27 cellular contexts compared by ENCODE assay signal in genomic region chr17:33512113-33512512, GRCh38.
A peak's percentile ranks its signal among the peaks of the same experiment; 100 is the strongest.
DNase-seq lines count a peak whose midpoint lies in the region; ATAC-seq, FAIRE-seq and TF ChIP-seq lines count a peak whose summit lies in the region.
"Had no signal": no experiment of that assay in that cellular context is flagged by ENCODE, and none has a peak within 500 bp of the region (broad histone marks: within the 10 kb centered on the region; RNA-seq: fewer than 3 reads in every experiment).

No MANE protein-coding gene starts in this region.

- no peak overlapping the region for H2AK5ac ChIP-seq in mesenchymal stem cell (ENCODE audit: low read length, severe bottlenecking)

- no peak overlapping the region for H3K14ac ChIP-seq in mesenchymal stem cell (ENCODE audit: low read length in 2 of 2)

- H4K8ac ChIP-seq in mesenchymal stem cell (ENCODE audit: low read length): peak overlapping the region; percentile 23

- H3K79me1 ChIP-seq in mesenchymal stem cell (replicated peaks; ENCODE audit: low read length, poor library complexity, severe bottlenecking): no peaks in the 10 kb centered on the region

- peaks cover 3% of the 10 kb centered on the region for H3K9me3 Mint-ChIP-seq in stimulated activated memory B cell treated with anti-CD40 and anti-IgM and Interleukin-4, amounts not matched to agents 10 μg/mL and 1 μg/mL and 100 μg/mL, for 72 hours

- no peak overlapping the region for H2BK12ac ChIP-seq in mesenchymal stem cell (ENCODE audit: low read length in 2 of 2)

- H2BK15ac ChIP-seq in mesenchymal stem cell (ENCODE audit: low read depth, poor library complexity, severe bottlenecking): no peak overlapping the region

- in situ Hi-C loops in HepG2 (cut with HindIII; ENCODE audit: extremely low pct_ligation_motif_present, low pct_unique_long_range_greater_than_20kb) (loop anchor here (25.0 kb wide), 1 partner anchor 475 kb away; no protein-coding TSS in a partner anchor), K562 (cut with MboI) (no loop called here)

- no peak overlapping the region for H2BK120ac ChIP-seq in mesenchymal stem cell (ENCODE audit: low read depth, low read length)

- H3K9ac ChIP-seq in HepG2 (ENCODE audit: insufficient read depth, low read depth, low read length): no peak overlapping the region
- H3K9ac ChIP-seq in BLaER1 treated with 17β-estradiol and CSF1 and Interleukin-3, amounts not matched to agents 10 nM and 100 nM: no peak overlapping the region
- no peak overlapping the region for H3K9ac ChIP-seq in K562 (ENCODE audit: insufficient read depth in 1 of 2, low read depth in 2 of 2, low read length in 2 of 2)
- H3K9ac ChIP-seq in mesenchymal stem cell (ENCODE audit: low read length): no peak overlapping the region

- TF ChIP-seq POLR2A in HepG2 (IDR thresholded peaks at IDR 0.05; ENCODE audit: insufficient read depth in 1 of 2, low read depth in 2 of 2, low read length in 2 of 2): no peak
- TF ChIP-seq POLR2A in right lobe of liver (IDR thresholded peaks at IDR 0.05): no peak
- TF ChIP-seq POLR2A in K562 (conservative IDR thresholded peaks at IDR 0.05): no peak

- H3K4me2 ChIP-seq in HepG2 (ENCODE audit: low read depth, low read length): no peak overlapping the region
- H3K4me2 ChIP-seq in BLaER1 treated with 17β-estradiol and CSF1 and Interleukin-3, amounts not matched to agents 10 nM and 100 nM: peak overlapping the region in 9 of 11 experiments; percentile 37 to 85 (median 74); a peak in 12 of 22 replicates
- H3K4me2 ChIP-seq in K562 (ENCODE audit: insufficient read depth, low read length): no peak overlapping the region
- no peak overlapping the region for H3K4me2 ChIP-seq in mesenchymal stem cell (ENCODE audit: low read length, poor library complexity, severe bottlenecking)

- no peaks in the 10 kb centered on the region for H3K9me1 ChIP-seq in K562 (ENCODE audit: control insufficient read depth, insufficient read depth, low read length)

- no peak overlapping the region for H3K27ac Mint-ChIP-seq in stimulated activated memory B cell treated with anti-CD40 and anti-IgM and Interleukin-4, amounts not matched to agents 10 μg/mL and 1 μg/mL and 100 μg/mL, for 72 hours
- H3K27ac Mint-ChIP-seq: B cell; CD14-positive monocyte; CD4-positive, alpha-beta memory T cell had no signal

- POLR2A ChIA-PET in HepG2 (lab: Yijun Ruan, JAX): no interaction called here
- POLR2A ChIA-PET in K562 (lab: Yijun Ruan, JAX): interaction anchor here (0.5 to 1.0 kb wide), 3 partner anchors 8 to 486 kb away, joined by 3 read pairs; no protein-coding TSS in a partner anchor

- H3K79me2 ChIP-seq in HepG2 (ENCODE audit: insufficient read depth, low read length): no peaks in the 10 kb centered on the region
- no peaks in the 10 kb centered on the region for H3K79me2 ChIP-seq in K562 (ENCODE audit: control insufficient read depth, insufficient read depth, low read length)

- FAIRE-seq in HepG2 (lab: Jason Lieb, UNC): no peak
- peak; percentile 15 for FAIRE-seq in K562 (lab: Jason Lieb, UNC)
- FAIRE-seq: A204.1, GM12878, GM12892, GM18507 had no signal

- no peak overlapping the region for H2BK5ac ChIP-seq in mesenchymal stem cell (ENCODE audit: low read depth, low read length, poor library complexity, severe bottlenecking)

- TF ChIP-seq CTCF in HepG2 (CRISPR knock-in tag; IDR thresholded peaks at IDR 0.05): no peak
- no peak for TF ChIP-seq CTCF in right lobe of liver (IDR thresholded peaks at IDR 0.05)
- no peak for TF ChIP-seq CTCF in K562 (IDR thresholded peaks at IDR 0.05 in 2 of 3, conservative IDR thresholded peaks at IDR 0.05 in 1 of 3; ENCODE audit: insufficient read depth in 2 of 3, low read depth in 1 of 3, low read length in 3 of 3)
- TF ChIP-seq CTCF in lower lobe of right lung (IDR thresholded peaks at IDR 0.05): no peak

- H3K4me3 ChIP-seq in HepG2 (replicated peaks in 1 of 3; ENCODE audit: insufficient read depth in 1 of 3, low read depth in 2 of 3, low read length in 3 of 3) (no peak overlapping the region), right lobe of liver (no peak overlapping the region), K562 (no peak overlapping the region), mesenchymal stem cell (ENCODE audit: insufficient read depth in 1 of 2, low read depth in 1 of 2, low read length in 2 of 2) (no peak overlapping the region), lower lobe of right lung (no peak overlapping the region)
- no peak overlapping the region for H3K4me3 ChIP-seq in BLaER1 treated with 17β-estradiol and CSF1 and Interleukin-3, amounts not matched to agents 10 nM and 100 nM
- H3K4me3 ChIP-seq: GM12878 had no signal

- TF ChIP-seq RAD21 in HepG2 (CRISPR knock-in tag; IDR thresholded peaks at IDR 0.05): no peak
- no peak for TF ChIP-seq RAD21 in K562 (CRISPR knock-in tag; conservative IDR thresholded peaks at IDR 0.05 in 1 of 2, IDR thresholded peaks at IDR 0.05 in 1 of 2)

- H4K91ac ChIP-seq in mesenchymal stem cell (ENCODE audit: low read length): peak overlapping the region; percentile 45

- H3K18ac ChIP-seq in mesenchymal stem cell (ENCODE audit: low read depth in 1 of 2, low read length in 2 of 2): no peak overlapping the region

- no peak for TF ChIP-seq EP300 in HepG2 (IDR thresholded peaks at IDR 0.05; ENCODE audit: low read depth in 2 of 2, low read length in 2 of 2)
- no peak for TF ChIP-seq EP300 in HepG2 (CRISPR knock-in tag; IDR thresholded peaks at IDR 0.05; ENCODE audit: borderline replicate concordance)
- no peak for TF ChIP-seq EP300 in K562 (IDR thresholded peaks at IDR 0.05; ENCODE audit: low read length)

- H3K9me3 ChIP-seq in HepG2 (ENCODE audit: low read length) (no peaks in the 10 kb centered on the region), right lobe of liver (no peaks in the 10 kb centered on the region), K562 (replicated peaks; ENCODE audit: control insufficient read depth, insufficient read depth, low read depth, low read length) (no peaks in the 10 kb centered on the region), mesenchymal stem cell (ENCODE audit: control insufficient read depth, low read length) (peaks cover 6% of the 10 kb centered on the region), lower lobe of right lung (no peaks in the 10 kb centered on the region)
- peaks cover 0 to 13% (median 6%) of the 10 kb centered on the region in 11 experiments; a peak in 9 of 22 replicates for H3K9me3 ChIP-seq in BLaER1 treated with 17β-estradiol and CSF1 and Interleukin-3, amounts not matched to agents 10 nM and 100 nM (replicated peaks in 1 of 11)

- H2AFZ ChIP-seq in HepG2 (ENCODE audit: low read length) (no peak overlapping the region), K562 (ENCODE audit: low read depth, low read length) (no peak overlapping the region), mesenchymal stem cell (ENCODE audit: low read depth, low read length) (no peak overlapping the region)

- H3K4me3 Mint-ChIP-seq in stimulated activated memory B cell treated with anti-CD40 and anti-IgM and Interleukin-4, amounts not matched to agents 10 μg/mL and 1 μg/mL and 100 μg/mL, for 72 hours: no peak overlapping the region
- H3K4me3 Mint-ChIP-seq: B cell; CD14-positive monocyte; CD4-positive, alpha-beta memory T cell; CD4-positive, CD25-positive, alpha-beta regulatory T cell had no signal

- ATAC-seq in HepG2 (no peak), right lobe of liver (no peak), K562 (no peak), lower lobe of right lung (no peak)
- no peak for ATAC-seq in stimulated activated memory B cell treated with anti-CD40 and anti-IgM and Interleukin-4, amounts not matched to agents 10 μg/mL and 1 μg/mL and 100 μg/mL, for 72 hours

- H3K36me3 ChIP-seq in HepG2 (replicated peaks in 1 of 2; ENCODE audit: control insufficient read depth in 1 of 2, insufficient read depth in 2 of 2, low read length in 2 of 2) (no peaks in the 10 kb centered on the region), right lobe of liver (no peaks in the 10 kb centered on the region), K562 (ENCODE audit: control insufficient read depth, insufficient read depth, low read length) (no peaks in the 10 kb centered on the region), mesenchymal stem cell (ENCODE audit: control insufficient read depth in 1 of 2, insufficient read depth in 2 of 2, low read depth in 1 of 2, low read length in 2 of 2) (no peaks in the 10 kb centered on the region), lower lobe of right lung (no peaks in the 10 kb centered on the region)
- no peaks in the 10 kb centered on the region for H3K36me3 ChIP-seq in BLaER1 treated with 17β-estradiol and CSF1 and Interleukin-3, amounts not matched to agents 10 nM and 100 nM

- no peak overlapping the region for H3K23ac ChIP-seq in mesenchymal stem cell (ENCODE audit: low read length in 2 of 2)

- BruUV-seq in HepG2 (replicated peaks; lab: Mats Ljungman, UMichigan): no TSS peak
- no TSS peak for BruUV-seq in K562 (replicated peaks; lab: Mats Ljungman, UMichigan)

- no peak overlapping the region for H3K4ac ChIP-seq in mesenchymal stem cell (ENCODE audit: low read depth in 1 of 2, low read length in 2 of 2)

- no peak for DNase-seq in HepG2 (ENCODE audit: low spot score)
- DNase-seq in right lobe of liver: no peak
- peak in 1 of 4 experiments; percentile 12 for DNase-seq in K562 (ENCODE audit: extremely low read depth in 1 of 4, low spot score in 3 of 4)
- DNase-seq in mesenchymal stem cell: no peak
- DNase-seq in lower lobe of right lung: no peak
- DNase-seq in mesenteric fat pad (ENCODE audit: low spot score): no peak
- DNase-seq: 8988T; AML-193; C1 segment of cervical spinal cord; CD4-positive, alpha-beta memory T cell; CD8-positive, alpha-beta memory T cell; COR-L47; DMS 273 treated with DMSO at 0.1 percent for 48 hours; DMS153; DMS53; DMS79; EL; GDM1 had no signal

- H3K27me3 Mint-ChIP-seq in stimulated activated memory B cell treated with anti-CD40 and anti-IgM and Interleukin-4, amounts not matched to agents 10 μg/mL and 1 μg/mL and 100 μg/mL, for 72 hours: peaks cover 9% of the 10 kb centered on the region
- H3K27me3 Mint-ChIP-seq: CD4-positive, CD25-positive, alpha-beta regulatory T cell had no signal

- H3K27me3 ChIP-seq in HepG2 (ENCODE audit: control insufficient read depth in 1 of 2, insufficient read depth in 2 of 2, low read length in 2 of 2) (no peaks in the 10 kb centered on the region), right lobe of liver (no peaks in the 10 kb centered on the region), K562 (ENCODE audit: control insufficient read depth in 2 of 2, insufficient read depth in 2 of 2, low read length in 2 of 2) (peaks cover 11 to 30% of the 10 kb centered on the region in 2 experiments; a peak in 4 of 5 replicates), mesenchymal stem cell (ENCODE audit: control insufficient read depth in 1 of 2, insufficient read depth in 1 of 2, low read length in 2 of 2) (peaks cover 0 to 38% of the 10 kb centered on the region in 2 experiments), lower lobe of right lung (ENCODE audit: low read depth) (no peaks in the 10 kb centered on the region)
- H3K27me3 ChIP-seq in BLaER1 treated with 17β-estradiol and CSF1 and Interleukin-3, amounts not matched to agents 10 nM and 100 nM: no peaks in the 10 kb centered on the region

- intact Hi-C loops in HepG2 (cut with micrococcal nuclease; ENCODE audit: unreplicated experiment) (no loop called here), right lobe of liver (cut with DNase I) (no loop called here), K562 (cut with micrococcal nuclease) (no loop called here), lower lobe of right lung (cut with DNase I) (no loop called here)

- H3K4me1 Mint-ChIP-seq in stimulated activated memory B cell treated with anti-CD40 and anti-IgM and Interleukin-4, amounts not matched to agents 10 μg/mL and 1 μg/mL and 100 μg/mL, for 72 hours: no peaks in the 10 kb centered on the region
- H3K4me1 Mint-ChIP-seq: B cell; CD14-positive monocyte; CD4-positive, CD25-positive, alpha-beta regulatory T cell had no signal

- H3K4me1 ChIP-seq in HepG2 (ENCODE audit: insufficient read depth, low read length) (0 out of 2 replicates have a peak, but pooled peaks cover 8% of the 10 kb centered on the region), right lobe of liver (peaks cover 0 to 12% (median 5%) of the 10 kb centered on the region in 4 donors), K562 (replicated peaks in 1 of 2; ENCODE audit: control insufficient read depth in 2 of 2, insufficient read depth in 2 of 2, low read length in 2 of 2) (peaks cover 8 to 13% of the 10 kb centered on the region in 2 experiments; a peak in 4 of 5 replicates), mesenchymal stem cell (ENCODE audit: control insufficient read depth, insufficient read depth, low read depth, low read length) (no peaks in the 10 kb centered on the region), lower lobe of right lung (peaks cover 6% of the 10 kb centered on the region)
- peaks cover 9 to 39% (median 16%) of the 10 kb centered on the region in 10 experiments for H3K4me1 ChIP-seq in BLaER1 treated with 17β-estradiol and CSF1 and Interleukin-3, amounts not matched to agents 10 nM and 100 nM

- no peaks in the 10 kb centered on the region for H3K36me3 Mint-ChIP-seq in stimulated activated memory B cell treated with anti-CD40 and anti-IgM and Interleukin-4, amounts not matched to agents 10 μg/mL and 1 μg/mL and 100 μg/mL, for 72 hours
- H3K36me3 Mint-ChIP-seq: CD14-positive monocyte; CD4-positive, alpha-beta memory T cell; CD4-positive, CD25-positive, alpha-beta regulatory T cell; CD8-positive, alpha-beta memory T cell had no signal

- CTCF ChIA-PET in HepG2 (lab: Yijun Ruan, JAX; ENCODE audit: low intra/inter-chr PET ratio, low total read pairs): no interaction called here
- CTCF ChIA-PET in K562 (lab: Yijun Ruan, JAX; ENCODE audit: low intra/inter-chr PET ratio): no interaction called here

- no peak overlapping the region for H3K27ac ChIP-seq in HepG2 (ENCODE audit: extremely low read length, insufficient read depth, low read length)
- no peak overlapping the region for H3K27ac ChIP-seq in right lobe of liver
- H3K27ac ChIP-seq in BLaER1 treated with 17β-estradiol and CSF1 and Interleukin-3, amounts not matched to agents 10 nM and 100 nM: no peak overlapping the region
- H3K27ac ChIP-seq in K562 (ENCODE audit: extremely low read depth, low read depth, low read length): no peak overlapping the region
- no peak overlapping the region for H3K27ac ChIP-seq in mesenchymal stem cell (ENCODE audit: low read length, poor library complexity, severe bottlenecking)
- H3K27ac ChIP-seq in lower lobe of right lung: no peak overlapping the region

- no peaks in the 10 kb centered on the region for H4K20me1 ChIP-seq in HepG2 (ENCODE audit: insufficient read depth, low read length)
- H4K20me1 ChIP-seq in BLaER1 treated with 17β-estradiol and CSF1 and Interleukin-3, amounts not matched to agents 10 nM and 100 nM: no peaks in the 10 kb centered on the region
- 0 out of 2 replicates have a peak, but pooled peaks cover 3% of the 10 kb centered on the region for H4K20me1 ChIP-seq in K562 (replicated peaks; ENCODE audit: control insufficient read depth, insufficient read depth, low read length)

Comparison
In these comparisons a context has a peak if more than half of its experiments do, and no peak if none do; other contexts are left out.
1. H3K4me2 ChIP-seq: peak in BLaER1 treated with 17β-estradiol and CSF1 and Interleukin-3, amounts not matched to agents 10 nM and 100 nM (9 of 11); none in HepG2 (single experiment), K562 (single experiment) and mesenchymal stem cell (single experiment).
2. Of the 241 proteins assayed by ChIP-seq in both HepG2 and K562: peak only in HepG2: none; only in K562: MAFG, MEIS2 and NFE2L1; in both: MAFF and MAFK; in neither: 236.